Comparison of ENCODE assay signal across 8 cellular contexts in genomic region chr3:51434746-51435323, GRCh38. TPM values are rescaled to one million over a fixed set of nuclear protein-coding genes. Genes with fewer than 3 reads are reported as not detected.
A peak's percentile ranks its signal among the peaks of the same experiment; 100 is the strongest.
DNase-seq lines count a peak whose midpoint lies in the region; ATAC-seq and TF ChIP-seq lines count a peak whose summit lies in the region.

No MANE protein-coding gene starts in this region.

- H3K4me1 Mint-ChIP-seq in CD14-positive monocyte: no peaks in the 10 kb centered on the region
- H3K4me1 Mint-ChIP-seq in activated T-cell treated with anti-CD3 and anti-CD28 coated beads, Interleukin-2, amount 50 U/mL, for 72 hours (ENCODE audit: low read depth): no peaks in the 10 kb centered on the region
- H3K4me1 Mint-ChIP-seq in progenitor cell of endocrine pancreas (ENCODE audit: low read depth): no peaks in the 10 kb centered on the region

- H3K36me3 Mint-ChIP-seq in CD14-positive monocyte (peaks cover 50 to 91% of the 10 kb centered on the region in 2 donors), progenitor cell of endocrine pancreas (ENCODE audit: insufficient read depth) (peaks cover 10% of the 10 kb centered on the region)
- H3K36me3 Mint-ChIP-seq in activated T-cell treated with anti-CD3 and anti-CD28 coated beads, Interleukin-2, amount 50 U/mL, for 72 hours (ENCODE audit: insufficient read depth in 2 of 2): peaks cover 0 to 21% of the 10 kb centered on the region in 2 donors

- TF ChIP-seq CTCF in CD14-positive monocyte (IDR thresholded peaks at IDR 0.05): peak; percentile 75
- TF ChIP-seq CTCF in foreskin keratinocyte (conservative IDR thresholded peaks at IDR 0.05): peak; percentile 73
- peak; percentile 74 for TF ChIP-seq CTCF in progenitor cell of endocrine pancreas (IDR thresholded peaks at IDR 0.05; ENCODE audit: unreplicated experiment)

- intact Hi-C loops in CD14-positive monocyte (cut with micrococcal nuclease): no loop called here

- H3K4me1 ChIP-seq in foreskin keratinocyte: no peaks in the 10 kb centered on the region

- ATAC-seq in GM21723 (IDR thresholded peaks at IDR 0.05; ENCODE audit: unreplicated experiment) (peak; percentile 48), foreskin keratinocyte (peak; percentile 76), HG03521 (IDR thresholded peaks at IDR 0.05; ENCODE audit: unreplicated experiment) (no peak)
- peak; percentile 79 to 84 for ATAC-seq in activated T-cell treated with anti-CD3 and anti-CD28 coated beads, Interleukin-2, amount 50 U/mL, for 72 hours (replicated peaks in 1 of 2)

- DNase-seq in CD14-positive monocyte (ENCODE audit: low spot score) (no peak), NCI-H446 treated with DMSO at 0.1 percent for 48 hours (lab: John Stamatoyannopoulos, UW) (peak; percentile 3), foreskin keratinocyte (peak; percentile 21 to 51), progenitor cell of endocrine pancreas (ENCODE audit: low spot score, unreplicated experiment) (no peak)
- peak; percentile 35 to 47 for DNase-seq in activated T-cell treated with anti-CD3 and anti-CD28 coated beads, Interleukin-2, amount 50 U/mL, for 72 hours
- no peak for DNase-seq in effector CD8-positive, alpha-beta T cell (lab: John Stamatoyannopoulos, UW)

- H3K27me3 Mint-ChIP-seq in CD14-positive monocyte (ENCODE audit: low read depth in 3 of 3) (peaks cover 0 to 3% (median 0%) of the 10 kb centered on the region in 3 donors), progenitor cell of endocrine pancreas (no peaks in the 10 kb centered on the region)
- no peaks in the 10 kb centered on the region for H3K27me3 Mint-ChIP-seq in activated T-cell treated with anti-CD3 and anti-CD28 coated beads, Interleukin-2, amount 50 U/mL, for 72 hours (ENCODE audit: low read depth)

- H3K27me3 ChIP-seq in foreskin keratinocyte: no peaks in the 10 kb centered on the region

- H3K4me3 Mint-ChIP-seq in CD14-positive monocyte (no peak overlapping the region), progenitor cell of endocrine pancreas (ENCODE audit: low read depth) (no peak overlapping the region)
- no peak overlapping the region for H3K4me3 Mint-ChIP-seq in activated T-cell treated with anti-CD3 and anti-CD28 coated beads, Interleukin-2, amount 50 U/mL, for 72 hours

- no peak overlapping the region for H3K27ac ChIP-seq in foreskin keratinocyte

- no peaks in the 10 kb centered on the region for H3K9me3 Mint-ChIP-seq in CD14-positive monocyte
- no peaks in the 10 kb centered on the region for H3K9me3 Mint-ChIP-seq in activated T-cell treated with anti-CD3 and anti-CD28 coated beads, Interleukin-2, amount 50 U/mL, for 72 hours
- no peaks in the 10 kb centered on the region for H3K9me3 Mint-ChIP-seq in progenitor cell of endocrine pancreas (ENCODE audit: low read depth)

- H3K27ac Mint-ChIP-seq in CD14-positive monocyte: peak overlapping the region in 3 of 7 donors; percentile 16 to 75 (median 39)
- peak overlapping the region; percentile 35 for H3K27ac Mint-ChIP-seq in activated T-cell treated with anti-CD3 and anti-CD28 coated beads, Interleukin-2, amount 50 U/mL, for 72 hours
- H3K27ac Mint-ChIP-seq in progenitor cell of endocrine pancreas: no peak overlapping the region

RNA-seq across cellular contexts. Expression of gene RBM15B, which starts 43.8 kb away (rescaled TPM):
- polyA plus RNA-seq in CD14-positive monocyte (1 to 10 TPM; 7.1 to 9.1 TPM), foreskin keratinocyte (18.6 and 20.0 TPM in 2 replicates)
- 10 to 100 TPM; 19.6 to 24.4 TPM for total RNA-seq in activated T-cell treated with anti-CD3 and anti-CD28 coated beads, Interleukin-2, amount 50 U/mL, for 72 hours
- total RNA-seq in foreskin keratinocyte (29.5 and 33.2 TPM in 2 replicates), progenitor cell of endocrine pancreas (69.7 and 75.8 TPM in 2 replicates)

RNA-seq across cellular contexts. Expression of gene MANF, which starts 49.7 kb away (rescaled TPM):
- polyA plus RNA-seq in CD14-positive monocyte (10 to 100 TPM; 23.6 to 30.2 TPM), foreskin keratinocyte (266 and 289 TPM in 2 replicates)
- 100 to 1,000 TPM; 112 to 141 TPM for total RNA-seq in activated T-cell treated with anti-CD3 and anti-CD28 coated beads, Interleukin-2, amount 50 U/mL, for 72 hours
- total RNA-seq in foreskin keratinocyte (195 and 214 TPM in 2 replicates), progenitor cell of endocrine pancreas (130 and 131 TPM in 2 replicates)

Comparison
In these comparisons a context has a peak if more than half of its experiments do, and no peak if none do; other contexts are left out.
1. DNase-seq: peak in NCI-H446 treated with DMSO at 0.1 percent for 48 hours (single experiment), activated T-cell treated with anti-CD3 and anti-CD28 coated beads, Interleukin-2, amount 50 U/mL, for 72 hours (2 of 2) and foreskin keratinocyte (2 of 2); none in CD14-positive monocyte (single experiment), progenitor cell of endocrine pancreas (single experiment) and effector CD8-positive, alpha-beta T cell (single experiment).
2. Peak in every context shown above with its lines, with median percentiles within 50 percentile points of each other: CTCF ChIP-seq.